19 cellular contexts compared by ENCODE assay signal in genomic region chr6:105855433-105855832, GRCh38.
"Had no signal": no experiment of that assay in that cellular context is flagged by ENCODE, and none has a peak within 500 bp of the region (broad histone marks: within the 10 kb centered on the region; RNA-seq: fewer than 3 reads in every experiment).

No MANE protein-coding gene starts in this region.

- DNase-seq: naive thymus-derived CD8-positive, alpha-beta T cell; nephron progenitor cell; nucleus accumbens; pancreas; psoas muscle; right cardiac atrium; right lobe of liver; sigmoid colon; small intestine; stimulated activated CD4-positive, alpha-beta T cell treated with anti-CD3 and anti-CD28 coated beads, Interleukin-15, amount 100 ng/mL, for 24 hours; stimulated activated CD4-positive, alpha-beta T cell treated with anti-CD3 and anti-CD28 coated beads, Interleukin-2, amount 100 ng/mL, for 24 hours; stimulated activated CD4-positive, alpha-beta T cell treated with anti-CD3 and anti-CD28 coated beads, Interleukin-2, amount 100 ng/mL, for 48 hours; stimulated activated CD4-positive, alpha-beta T cell treated with anti-CD3 and anti-CD28 coated beads, Interleukin-4, amount 100 ng/mL, for 24 hours; stimulated activated naive B cell treated with anti-CD40 and anti-IgM and Interleukin-4, amounts not matched to agents 10 μg/mL and 1 μg/mL and 100 μg/mL, for 72 hours; stimulated activated naive CD4-positive, alpha-beta T cell treated with Interleukin-2 at 50 U/mL for 16 hours; stomach; thyroid gland; trophoblast cell; upper lobe of left lung had no signal
